In genomic region chr12:53791735-53792326, GRCh38 we compare ENCODE assay signal across 9 cellular contexts. TPM values are rescaled to one million over a fixed set of nuclear protein-coding genes. Genes with fewer than 3 reads are reported as not detected.
DNase-seq lines count a peak whose midpoint lies in the region; ATAC-seq, FAIRE-seq and TF ChIP-seq lines count a peak whose summit lies in the region.
"Had no signal": no experiment of that assay in that cellular context is flagged by ENCODE, and none has a peak within 500 bp of the region (broad histone marks: within the 10 kb centered on the region; RNA-seq: fewer than 3 reads in every experiment).

No MANE protein-coding gene starts in this region.

- TF ChIP-seq CTCF in GM12873 (IDR thresholded peaks at IDR 0.05; ENCODE audit: insufficient read depth, low read depth, low read length, missing control alignments) (peak; percentile 58), bronchial epithelial cell (IDR thresholded peaks at IDR 0.05; ENCODE audit: insufficient read depth, low read length, severe bottlenecking) (peak; percentile 55), gastrocnemius medialis (IDR thresholded peaks at IDR 0.05 in 4 of 5, conservative IDR thresholded peaks at IDR 0.05 in 1 of 5) (peak; percentile 14 to 45 (median 29))

- FAIRE-seq in bronchial epithelial cell (lab: Jason Lieb, UNC): no peak
- FAIRE-seq: pancreas had no signal

- ATAC-seq in gastrocnemius medialis (no peak), GM21526 (IDR thresholded peaks at IDR 0.05; ENCODE audit: low FRiP score, unreplicated experiment) (no peak), GM18873 (IDR thresholded peaks at IDR 0.05; ENCODE audit: low FRiP score, unreplicated experiment) (no peak), GM21723 (IDR thresholded peaks at IDR 0.05; ENCODE audit: unreplicated experiment) (no peak)

- H3K27me3 ChIP-seq in bronchial epithelial cell (ENCODE audit: control insufficient read depth, insufficient read depth, low read length) (peaks cover 19% of the 10 kb centered on the region), gastrocnemius medialis (peaks cover 0 to 7% (median 4%) of the 10 kb centered on the region in 3 donors)

- H3K9me3 ChIP-seq in gastrocnemius medialis: no peaks in the 10 kb centered on the region
- H3K9me3 ChIP-seq: pancreas had no signal

- DNase-seq in RPMI8226 (peak; percentile 44), bronchial epithelial cell (ENCODE audit: low read depth) (no peak), gastrocnemius medialis (no peak)

- TF ChIP-seq POLR2A in gastrocnemius medialis (IDR thresholded peaks at IDR 0.05): no peak

- intact Hi-C loops in gastrocnemius medialis (cut with DNase I; ENCODE audit: low total_unique reads): loop anchor here (5.0 to 10.0 kb wide), 2 partner anchors 153 to 425 kb away; no protein-coding TSS in a partner anchor

- H3K36me3 ChIP-seq in bronchial epithelial cell (ENCODE audit: control insufficient read depth, insufficient read depth, low read length) (no peaks in the 10 kb centered on the region), gastrocnemius medialis (no peaks in the 10 kb centered on the region)
- H3K36me3 ChIP-seq: pancreas had no signal

- no peak overlapping the region for H3K27ac ChIP-seq in gastrocnemius medialis
- H3K27ac ChIP-seq: pancreas had no signal

- H3K4me3 ChIP-seq in bronchial epithelial cell (ENCODE audit: low read depth, low read length): no peak overlapping the region
- no peak overlapping the region for H3K4me3 ChIP-seq in gastrocnemius medialis
- H3K4me3 ChIP-seq: pancreas had no signal

- in situ Hi-C loops in gastrocnemius medialis (cut with MboI; ENCODE audit: low sequenced_read_pairs in 4 of 4): loop anchor here in 2 of 4 donors (25.0 kb wide), 1 partner anchor 420 kb away; no protein-coding TSS in a partner anchor

- no peaks in the 10 kb centered on the region for H3K4me1 ChIP-seq in gastrocnemius medialis
- H3K4me1 ChIP-seq: pancreas had no signal

RNA-seq across cellular contexts. Expression of gene CISTR, which starts 40.1 kb away (rescaled TPM):
- total RNA-seq in bronchial epithelial cell (not detected in 2 replicates), gastrocnemius medialis (not detected)
- total RNA-seq: pancreas; T-helper 2 cell treated with Interferon-gamma antibody and Interleukin-4, amounts not matched to agents 100 ng/mL and 5 ng/mL, for 36 hours had no signal
